ENCODE assay signal across 1 cellular context in the genomic region with DNA sequence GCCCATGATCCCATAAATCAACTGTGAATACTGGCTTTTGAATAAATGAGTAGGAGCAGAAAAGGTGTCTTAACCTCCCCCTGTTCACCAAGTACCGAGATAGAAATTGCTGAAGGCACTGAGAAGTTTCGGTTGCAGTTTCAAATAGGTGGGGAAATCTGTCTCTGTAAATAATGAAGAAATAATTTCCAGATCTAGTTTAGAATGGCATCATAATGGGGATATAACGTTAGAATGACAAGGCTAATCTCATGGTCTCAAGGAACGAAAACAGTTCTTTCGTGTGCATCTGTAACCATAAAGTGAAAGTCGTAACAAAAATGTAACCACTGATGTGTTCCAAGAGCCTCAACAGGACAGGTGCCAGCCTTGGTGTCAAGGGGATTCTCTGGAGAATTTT.
TF ChIP-seq lines count a peak whose summit lies in the region.

No MANE protein-coding gene starts in this region.

TF ChIP-seq in GM12878, 131 proteins besides CTCF, POLR2A, EP300 and RAD21 (continued from another document and continues in another):
- TF ChIP-seq, protein P1, sequence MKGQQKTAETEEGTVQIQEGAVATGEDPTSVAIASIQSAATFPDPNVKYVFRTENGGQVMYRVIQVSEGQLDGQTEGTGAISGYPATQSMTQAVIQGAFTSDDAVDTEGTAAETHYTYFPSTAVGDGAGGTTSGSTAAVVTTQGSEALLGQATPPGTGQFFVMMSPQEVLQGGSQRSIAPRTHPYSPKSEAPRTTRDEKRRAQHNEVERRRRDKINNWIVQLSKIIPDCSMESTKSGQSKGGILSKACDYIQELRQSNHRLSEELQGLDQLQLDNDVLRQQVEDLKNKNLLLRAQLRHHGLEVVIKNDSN (IDR thresholded peaks at IDR 0.05; ENCODE audit: borderline replicate concordance, extremely low read length, insufficient read depth, low read depth, low read length): no peak
- TF ChIP-seq MXI1 (IDR thresholded peaks at IDR 0.05; ENCODE audit: low read depth, low read length) (no peak), HDGF (IDR thresholded peaks at IDR 0.05) (no peak), IKZF2 (IDR thresholded peaks at IDR 0.05) (peak; percentile 52 to 64; a peak in 2 of 4 replicates), POU2F2 (IDR thresholded peaks at IDR 0.05; ENCODE audit: borderline replicate concordance, low read depth, low read length) (no peak), SMAD1 (IDR thresholded peaks at IDR 0.05; ENCODE audit: low read depth, partially characterized antibody) (no peak), CHD2 (IDR thresholded peaks at IDR 0.05; ENCODE audit: borderline replicate concordance, low read depth, low read length) (no peak), MYB (IDR thresholded peaks at IDR 0.05; ENCODE audit: borderline replicate concordance, low read depth, low read length) (no peak), ZNF217 (IDR thresholded peaks at IDR 0.05) (0 out of 2 replicates have a peak, but pooled peaks have one; percentile 43), YBX1 (IDR thresholded peaks at IDR 0.05) (no peak), YY1 (IDR thresholded peaks at IDR 0.05; ENCODE audit: low read depth, low read length) (no peak), GABPA (IDR thresholded peaks at IDR 0.05; ENCODE audit: low read depth) (no peak), NR2F1 (conservative IDR thresholded peaks at IDR 0.05) (no peak), FOXM1 (IDR thresholded peaks at IDR 0.05; ENCODE audit: low read depth, low read length) (no peak), IRF4 (IDR thresholded peaks at IDR 0.05; ENCODE audit: low read depth, low read length) (0 out of 2 replicates have a peak, but pooled peaks have one; percentile 35), JUNB (IDR thresholded peaks at IDR 0.05) (0 out of 2 replicates have a peak, but pooled peaks have one; percentile 20), RUNX3 (IDR thresholded peaks at IDR 0.05; ENCODE audit: low read length) (no peak), TBL1XR1 (IDR thresholded peaks at IDR 0.05; ENCODE audit: low read depth, low read length) (no peak), NBN (IDR thresholded peaks at IDR 0.05) (peak; percentile 38; the same call in 1 of the 2 replicates), ZNF384 (IDR thresholded peaks at IDR 0.05; ENCODE audit: borderline replicate concordance, low read depth, low read length) (no peak), SIX5 (IDR thresholded peaks at IDR 0.05; ENCODE audit: low read depth, low read length, severe bottlenecking) (no peak), CREM (IDR thresholded peaks at IDR 0.05; ENCODE audit: low read depth) (peak; percentile 42; the same call in 1 of the 2 replicates), NFXL1 (IDR thresholded peaks at IDR 0.05; ENCODE audit: borderline replicate concordance) (no peak), RB1 (IDR thresholded peaks at IDR 0.05; ENCODE audit: borderline replicate concordance) (no peak), HDAC2 (IDR thresholded peaks at IDR 0.05) (no peak), SUPT20H (IDR thresholded peaks at IDR 0.05; ENCODE audit: borderline replicate concordance, control insufficient read depth, low read depth, low read length) (no peak), TCF12 (IDR thresholded peaks at IDR 0.05; ENCODE audit: low read depth, low read length) (no peak), WRNIP1 (IDR thresholded peaks at IDR 0.05; ENCODE audit: borderline replicate concordance, low read depth, low read length) (no peak), SIN3A (IDR thresholded peaks at IDR 0.05; ENCODE audit: low read depth, low read length) (no peak), SUZ12 (IDR thresholded peaks at IDR 0.05; ENCODE audit: unreplicated experiment) (no peak), FOXK2 (IDR thresholded peaks at IDR 0.05) (no peak), PAX8 (IDR thresholded peaks at IDR 0.05) (no peak), HCFC1 (IDR thresholded peaks at IDR 0.05; ENCODE audit: low read length) (no peak), BMI1 (IDR thresholded peaks at IDR 0.05; ENCODE audit: borderline replicate concordance) (no peak), RELA (IDR thresholded peaks at IDR 0.05; ENCODE audit: borderline replicate concordance, partially characterized antibody) (no peak)
- TF ChIP-seq, protein P2, sequence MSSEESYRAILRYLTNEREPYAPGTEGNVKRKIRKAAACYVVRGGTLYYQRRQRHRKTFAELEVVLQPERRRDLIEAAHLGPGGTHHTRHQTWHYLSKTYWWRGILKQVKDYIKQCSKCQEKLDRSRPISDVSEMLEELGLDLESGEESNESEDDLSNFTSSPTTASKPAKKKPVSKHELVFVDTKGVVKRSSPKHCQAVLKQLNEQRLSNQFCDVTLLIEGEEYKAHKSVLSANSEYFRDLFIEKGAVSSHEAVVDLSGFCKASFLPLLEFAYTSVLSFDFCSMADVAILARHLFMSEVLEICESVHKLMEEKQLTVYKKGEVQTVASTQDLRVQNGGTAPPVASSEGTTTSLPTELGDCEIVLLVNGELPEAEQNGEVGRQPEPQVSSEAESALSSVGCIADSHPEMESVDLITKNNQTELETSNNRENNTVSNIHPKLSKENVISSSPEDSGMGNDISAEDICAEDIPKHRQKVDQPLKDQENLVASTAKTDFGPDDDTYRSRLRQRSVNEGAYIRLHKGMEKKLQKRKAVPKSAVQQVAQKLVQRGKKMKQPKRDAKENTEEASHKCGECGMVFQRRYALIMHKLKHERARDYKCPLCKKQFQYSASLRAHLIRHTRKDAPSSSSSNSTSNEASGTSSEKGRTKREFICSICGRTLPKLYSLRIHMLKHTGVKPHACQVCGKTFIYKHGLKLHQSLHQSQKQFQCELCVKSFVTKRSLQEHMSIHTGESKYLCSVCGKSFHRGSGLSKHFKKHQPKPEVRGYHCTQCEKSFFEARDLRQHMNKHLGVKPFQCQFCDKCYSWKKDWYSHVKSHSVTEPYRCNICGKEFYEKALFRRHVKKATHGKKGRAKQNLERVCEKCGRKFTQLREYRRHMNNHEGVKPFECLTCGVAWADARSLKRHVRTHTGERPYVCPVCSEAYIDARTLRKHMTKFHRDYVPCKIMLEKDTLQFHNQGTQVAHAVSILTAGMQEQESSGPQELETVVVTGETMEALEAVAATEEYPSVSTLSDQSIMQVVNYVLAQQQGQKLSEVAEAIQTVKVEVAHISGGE (CRISPR knock-in tag; IDR thresholded peaks at IDR 0.05): no peak
- TF ChIP-seq, protein P3, sequence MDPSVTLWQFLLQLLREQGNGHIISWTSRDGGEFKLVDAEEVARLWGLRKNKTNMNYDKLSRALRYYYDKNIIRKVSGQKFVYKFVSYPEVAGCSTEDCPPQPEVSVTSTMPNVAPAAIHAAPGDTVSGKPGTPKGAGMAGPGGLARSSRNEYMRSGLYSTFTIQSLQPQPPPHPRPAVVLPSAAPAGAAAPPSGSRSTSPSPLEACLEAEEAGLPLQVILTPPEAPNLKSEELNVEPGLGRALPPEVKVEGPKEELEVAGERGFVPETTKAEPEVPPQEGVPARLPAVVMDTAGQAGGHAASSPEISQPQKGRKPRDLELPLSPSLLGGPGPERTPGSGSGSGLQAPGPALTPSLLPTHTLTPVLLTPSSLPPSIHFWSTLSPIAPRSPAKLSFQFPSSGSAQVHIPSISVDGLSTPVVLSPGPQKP (IDR thresholded peaks at IDR 0.05; ENCODE audit: low read depth, low read length): no peak
- TF ChIP-seq, protein P4, sequence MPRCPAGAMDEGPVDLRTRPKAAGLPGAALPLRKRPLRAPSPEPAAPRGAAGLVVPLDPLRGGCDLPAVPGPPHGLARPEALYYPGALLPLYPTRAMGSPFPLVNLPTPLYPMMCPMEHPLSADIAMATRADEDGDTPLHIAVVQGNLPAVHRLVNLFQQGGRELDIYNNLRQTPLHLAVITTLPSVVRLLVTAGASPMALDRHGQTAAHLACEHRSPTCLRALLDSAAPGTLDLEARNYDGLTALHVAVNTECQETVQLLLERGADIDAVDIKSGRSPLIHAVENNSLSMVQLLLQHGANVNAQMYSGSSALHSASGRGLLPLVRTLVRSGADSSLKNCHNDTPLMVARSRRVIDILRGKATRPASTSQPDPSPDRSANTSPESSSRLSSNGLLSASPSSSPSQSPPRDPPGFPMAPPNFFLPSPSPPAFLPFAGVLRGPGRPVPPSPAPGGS (IDR thresholded peaks at IDR 0.05; ENCODE audit: borderline replicate concordance, insufficient read depth, low read depth, low read length, poor library complexity, severe bottlenecking): no peak
- TF ChIP-seq, protein P5, sequence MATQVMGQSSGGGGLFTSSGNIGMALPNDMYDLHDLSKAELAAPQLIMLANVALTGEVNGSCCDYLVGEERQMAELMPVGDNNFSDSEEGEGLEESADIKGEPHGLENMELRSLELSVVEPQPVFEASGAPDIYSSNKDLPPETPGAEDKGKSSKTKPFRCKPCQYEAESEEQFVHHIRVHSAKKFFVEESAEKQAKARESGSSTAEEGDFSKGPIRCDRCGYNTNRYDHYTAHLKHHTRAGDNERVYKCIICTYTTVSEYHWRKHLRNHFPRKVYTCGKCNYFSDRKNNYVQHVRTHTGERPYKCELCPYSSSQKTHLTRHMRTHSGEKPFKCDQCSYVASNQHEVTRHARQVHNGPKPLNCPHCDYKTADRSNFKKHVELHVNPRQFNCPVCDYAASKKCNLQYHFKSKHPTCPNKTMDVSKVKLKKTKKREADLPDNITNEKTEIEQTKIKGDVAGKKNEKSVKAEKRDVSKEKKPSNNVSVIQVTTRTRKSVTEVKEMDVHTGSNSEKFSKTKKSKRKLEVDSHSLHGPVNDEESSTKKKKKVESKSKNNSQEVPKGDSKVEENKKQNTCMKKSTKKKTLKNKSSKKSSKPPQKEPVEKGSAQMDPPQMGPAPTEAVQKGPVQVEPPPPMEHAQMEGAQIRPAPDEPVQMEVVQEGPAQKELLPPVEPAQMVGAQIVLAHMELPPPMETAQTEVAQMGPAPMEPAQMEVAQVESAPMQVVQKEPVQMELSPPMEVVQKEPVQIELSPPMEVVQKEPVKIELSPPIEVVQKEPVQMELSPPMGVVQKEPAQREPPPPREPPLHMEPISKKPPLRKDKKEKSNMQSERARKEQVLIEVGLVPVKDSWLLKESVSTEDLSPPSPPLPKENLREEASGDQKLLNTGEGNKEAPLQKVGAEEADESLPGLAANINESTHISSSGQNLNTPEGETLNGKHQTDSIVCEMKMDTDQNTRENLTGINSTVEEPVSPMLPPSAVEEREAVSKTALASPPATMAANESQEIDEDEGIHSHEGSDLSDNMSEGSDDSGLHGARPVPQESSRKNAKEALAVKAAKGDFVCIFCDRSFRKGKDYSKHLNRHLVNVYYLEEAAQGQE (IDR thresholded peaks at IDR 0.05; ENCODE audit: low read depth, low read length): no peak
- TF ChIP-seq, protein P6, sequence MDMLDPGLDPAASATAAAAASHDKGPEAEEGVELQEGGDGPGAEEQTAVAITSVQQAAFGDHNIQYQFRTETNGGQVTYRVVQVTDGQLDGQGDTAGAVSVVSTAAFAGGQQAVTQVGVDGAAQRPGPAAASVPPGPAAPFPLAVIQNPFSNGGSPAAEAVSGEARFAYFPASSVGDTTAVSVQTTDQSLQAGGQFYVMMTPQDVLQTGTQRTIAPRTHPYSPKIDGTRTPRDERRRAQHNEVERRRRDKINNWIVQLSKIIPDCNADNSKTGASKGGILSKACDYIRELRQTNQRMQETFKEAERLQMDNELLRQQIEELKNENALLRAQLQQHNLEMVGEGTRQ (IDR thresholded peaks at IDR 0.05; ENCODE audit: borderline replicate concordance, low read depth, low read length): no peak
- TF ChIP-seq, protein P7, sequence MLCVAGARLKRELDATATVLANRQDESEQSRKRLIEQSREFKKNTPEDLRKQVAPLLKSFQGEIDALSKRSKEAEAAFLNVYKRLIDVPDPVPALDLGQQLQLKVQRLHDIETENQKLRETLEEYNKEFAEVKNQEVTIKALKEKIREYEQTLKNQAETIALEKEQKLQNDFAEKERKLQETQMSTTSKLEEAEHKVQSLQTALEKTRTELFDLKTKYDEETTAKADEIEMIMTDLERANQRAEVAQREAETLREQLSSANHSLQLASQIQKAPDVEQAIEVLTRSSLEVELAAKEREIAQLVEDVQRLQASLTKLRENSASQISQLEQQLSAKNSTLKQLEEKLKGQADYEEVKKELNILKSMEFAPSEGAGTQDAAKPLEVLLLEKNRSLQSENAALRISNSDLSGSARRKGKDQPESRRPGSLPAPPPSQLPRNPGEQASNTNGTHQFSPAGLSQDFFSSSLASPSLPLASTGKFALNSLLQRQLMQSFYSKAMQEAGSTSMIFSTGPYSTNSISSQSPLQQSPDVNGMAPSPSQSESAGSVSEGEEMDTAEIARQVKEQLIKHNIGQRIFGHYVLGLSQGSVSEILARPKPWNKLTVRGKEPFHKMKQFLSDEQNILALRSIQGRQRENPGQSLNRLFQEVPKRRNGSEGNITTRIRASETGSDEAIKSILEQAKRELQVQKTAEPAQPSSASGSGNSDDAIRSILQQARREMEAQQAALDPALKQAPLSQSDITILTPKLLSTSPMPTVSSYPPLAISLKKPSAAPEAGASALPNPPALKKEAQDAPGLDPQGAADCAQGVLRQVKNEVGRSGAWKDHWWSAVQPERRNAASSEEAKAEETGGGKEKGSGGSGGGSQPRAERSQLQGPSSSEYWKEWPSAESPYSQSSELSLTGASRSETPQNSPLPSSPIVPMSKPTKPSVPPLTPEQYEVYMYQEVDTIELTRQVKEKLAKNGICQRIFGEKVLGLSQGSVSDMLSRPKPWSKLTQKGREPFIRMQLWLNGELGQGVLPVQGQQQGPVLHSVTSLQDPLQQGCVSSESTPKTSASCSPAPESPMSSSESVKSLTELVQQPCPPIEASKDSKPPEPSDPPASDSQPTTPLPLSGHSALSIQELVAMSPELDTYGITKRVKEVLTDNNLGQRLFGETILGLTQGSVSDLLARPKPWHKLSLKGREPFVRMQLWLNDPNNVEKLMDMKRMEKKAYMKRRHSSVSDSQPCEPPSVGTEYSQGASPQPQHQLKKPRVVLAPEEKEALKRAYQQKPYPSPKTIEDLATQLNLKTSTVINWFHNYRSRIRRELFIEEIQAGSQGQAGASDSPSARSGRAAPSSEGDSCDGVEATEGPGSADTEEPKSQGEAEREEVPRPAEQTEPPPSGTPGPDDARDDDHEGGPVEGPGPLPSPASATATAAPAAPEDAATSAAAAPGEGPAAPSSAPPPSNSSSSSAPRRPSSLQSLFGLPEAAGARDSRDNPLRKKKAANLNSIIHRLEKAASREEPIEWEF (IDR thresholded peaks at IDR 0.05; ENCODE audit: insufficient replicate concordance, low read depth, low read length): peak; percentile 37
- TF ChIP-seq, protein P8, sequence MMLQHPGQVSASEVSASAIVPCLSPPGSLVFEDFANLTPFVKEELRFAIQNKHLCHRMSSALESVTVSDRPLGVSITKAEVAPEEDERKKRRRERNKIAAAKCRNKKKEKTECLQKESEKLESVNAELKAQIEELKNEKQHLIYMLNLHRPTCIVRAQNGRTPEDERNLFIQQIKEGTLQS (IDR thresholded peaks at IDR 0.05; ENCODE audit: borderline replicate concordance, extremely low read depth, low read depth, low read length): no peak
- TF ChIP-seq, protein P9, sequence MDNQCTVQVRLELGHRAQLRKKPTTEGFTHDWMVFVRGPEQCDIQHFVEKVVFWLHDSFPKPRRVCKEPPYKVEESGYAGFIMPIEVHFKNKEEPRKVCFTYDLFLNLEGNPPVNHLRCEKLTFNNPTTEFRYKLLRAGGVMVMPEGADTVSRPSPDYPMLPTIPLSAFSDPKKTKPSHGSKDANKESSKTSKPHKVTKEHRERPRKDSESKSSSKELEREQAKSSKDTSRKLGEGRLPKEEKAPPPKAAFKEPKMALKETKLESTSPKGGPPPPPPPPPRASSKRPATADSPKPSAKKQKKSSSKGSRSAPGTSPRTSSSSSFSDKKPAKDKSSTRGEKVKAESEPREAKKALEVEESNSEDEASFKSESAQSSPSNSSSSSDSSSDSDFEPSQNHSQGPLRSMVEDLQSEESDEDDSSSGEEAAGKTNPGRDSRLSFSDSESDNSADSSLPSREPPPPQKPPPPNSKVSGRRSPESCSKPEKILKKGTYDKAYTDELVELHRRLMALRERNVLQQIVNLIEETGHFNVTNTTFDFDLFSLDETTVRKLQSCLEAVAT (IDR thresholded peaks at IDR 0.05): no peak
